ENCODE assay signal across 21 cellular contexts in genomic region chr7:134947329-134947728, GRCh38.
"Had no signal": no experiment of that assay in that cellular context is flagged by ENCODE, and none has a peak within 500 bp of the region (broad histone marks: within the 10 kb centered on the region; RNA-seq: fewer than 3 reads in every experiment).

No MANE protein-coding gene starts in this region.

- H3K9me3 ChIP-seq: right lobe of liver, stomach, suprapubic skin had no signal

- H3K27ac Mint-ChIP-seq: activated naive CD8-positive, alpha-beta T cell treated with anti-CD3 and anti-CD28 coated beads, Interleukin-2, amount 10 ng/mL, durations not matched to agents 7 days and 5 days; activated T-cell treated with anti-CD3 and anti-CD28 coated beads, Interleukin-2, amount 50 U/mL, for 24 hours; activated T-helper 2 cell treated with anti-CD3 and anti-CD28 coated beads, Interferon-gamma antibody, Interleukin-2, Interleukin-4, amounts not matched to agents 10 μg/mL and 5 μg/mL and 100 μg/mL, durations not matched to agents 14 hours and 24 hours and 36 hours; stimulated activated memory B cell treated with anti-CD40 and anti-IgM and Interleukin-4, amounts not matched to agents 10 μg/mL and 1 μg/mL and 100 μg/mL, for 72 hours had no signal

- H3K4me1 Mint-ChIP-seq: stimulated activated memory B cell treated with anti-CD40 and anti-IgM and Interleukin-4, amounts not matched to agents 10 μg/mL and 1 μg/mL and 100 μg/mL, for 72 hours had no signal

- H3K27me3 Mint-ChIP-seq: activated naive CD8-positive, alpha-beta T cell treated with anti-CD3 and anti-CD28 coated beads, Interleukin-2, amount 10 ng/mL, durations not matched to agents 7 days and 5 days; activated T-cell treated with anti-CD3 and anti-CD28 coated beads, Interleukin-2, amount 50 U/mL, for 24 hours; type B pancreatic cell had no signal

- DNase-seq: activated CD8-positive, alpha-beta memory T cell treated with anti-CD3 and anti-CD28 coated beads, Interleukin-2, amount 50 U/mL, for 4 hours; activated naive CD4-positive, alpha-beta T cell; activated naive CD8-positive, alpha-beta T cell treated with anti-CD3 and anti-CD28 coated beads, Interleukin-2, amount 10 ng/mL, durations not matched to agents 7 days and 5 days; activated T-cell treated with anti-CD3 and anti-CD28 coated beads, Interleukin-2, amount 50 U/mL, for 24 hours; amygdala; cerebellar nuclear complex; cortex of kidney; hypothalamus; small intestine; stimulated activated CD4-positive, alpha-beta T cell treated with anti-CD3 and anti-CD28 coated beads, Interleukin-15, amount 100 ng/mL, for 24 hours; stomach had no signal

- H3K27me3 ChIP-seq: right lobe of liver, stomach, suprapubic skin had no signal

- H3K9ac ChIP-seq: parathyroid adenoma had no signal

- H3K4me3 Mint-ChIP-seq: activated naive CD8-positive, alpha-beta T cell treated with anti-CD3 and anti-CD28 coated beads, Interleukin-2, amount 10 ng/mL, durations not matched to agents 7 days and 5 days; activated T-cell treated with anti-CD3 and anti-CD28 coated beads, Interleukin-2, amount 50 U/mL, for 24 hours; nephron; stimulated activated memory B cell treated with anti-CD40 and anti-IgM and Interleukin-4, amounts not matched to agents 10 μg/mL and 1 μg/mL and 100 μg/mL, for 72 hours; type B pancreatic cell had no signal

- H3K79me2 ChIP-seq: parathyroid adenoma had no signal

- H3K27ac ChIP-seq: parathyroid adenoma, right lobe of liver, SK-N-MC, suprapubic skin, VCaP had no signal

- H3K36me3 Mint-ChIP-seq: activated naive CD8-positive, alpha-beta T cell treated with anti-CD3 and anti-CD28 coated beads, Interleukin-2, amount 10 ng/mL, durations not matched to agents 7 days and 5 days; stimulated activated memory B cell treated with anti-CD40 and anti-IgM and Interleukin-4, amounts not matched to agents 10 μg/mL and 1 μg/mL and 100 μg/mL, for 72 hours had no signal

- H3K4me3 ChIP-seq: right lobe of liver, SK-N-MC, stomach, suprapubic skin had no signal

- ATAC-seq: right lobe of liver; stimulated activated memory B cell treated with anti-CD40 and anti-IgM and Interleukin-4, amounts not matched to agents 10 μg/mL and 1 μg/mL and 100 μg/mL, for 72 hours had no signal

- H3K9me3 Mint-ChIP-seq: activated naive CD8-positive, alpha-beta T cell treated with anti-CD3 and anti-CD28 coated beads, Interleukin-2, amount 10 ng/mL, durations not matched to agents 7 days and 5 days; activated T-cell treated with anti-CD3 and anti-CD28 coated beads, Interleukin-2, amount 50 U/mL, for 24 hours; activated T-helper 2 cell treated with anti-CD3 and anti-CD28 coated beads, Interferon-gamma antibody, Interleukin-2, Interleukin-4, amounts not matched to agents 10 μg/mL and 5 μg/mL and 100 μg/mL, durations not matched to agents 14 hours and 24 hours and 36 hours; nephron; stimulated activated memory B cell treated with anti-CD40 and anti-IgM and Interleukin-4, amounts not matched to agents 10 μg/mL and 1 μg/mL and 100 μg/mL, for 72 hours had no signal

- FAIRE-seq: frontal cortex, small intestine had no signal

- H2AFZ ChIP-seq: parathyroid adenoma had no signal

- H3K4me1 ChIP-seq: parathyroid adenoma had no signal
